28 cellular contexts compared by ENCODE assay signal in genomic region chr5:144638802-144639201, GRCh38.
"Had no signal": no experiment of that assay in that cellular context is flagged by ENCODE, and none has a peak within 500 bp of the region (broad histone marks: within the 10 kb centered on the region; RNA-seq: fewer than 3 reads in every experiment).

No MANE protein-coding gene starts in this region.

- H3K27ac ChIP-seq: dorsolateral prefrontal cortex, ovary, right lobe of liver, stomach, thyroid gland had no signal

- ATAC-seq: left colon; left ventricle myocardium superior; mucosa of descending colon; naive thymus-derived CD4-positive, alpha-beta T cell; right lobe of liver; stimulated activated effector memory CD8-positive, alpha-beta T cell treated with anti-CD3 and anti-CD28 coated beads, Interleukin-12 subunit alpha, Interleukin-12 subunit beta, amount 100 ng/mL, for 72 hours had no signal

- H3K4me1 Mint-ChIP-seq: immature natural killer cell; memory B cell; naive thymus-derived CD4-positive, alpha-beta T cell; stimulated activated effector memory CD8-positive, alpha-beta T cell treated with anti-CD3 and anti-CD28 coated beads, Interleukin-12 subunit alpha, Interleukin-12 subunit beta, amount 100 ng/mL, for 72 hours had no signal

- H3K9me3 ChIP-seq: ovary, right lobe of liver, thyroid gland had no signal

- H3K4me1 ChIP-seq: right lobe of liver, stomach, thyroid gland had no signal

- H3K27ac Mint-ChIP-seq: immature natural killer cell; memory B cell; mesothelial cell of epicardium; naive thymus-derived CD4-positive, alpha-beta T cell; stimulated activated effector memory CD8-positive, alpha-beta T cell treated with anti-CD3 and anti-CD28 coated beads, Interleukin-12 subunit alpha, Interleukin-12 subunit beta, amount 100 ng/mL, for 72 hours had no signal

- H3K36me3 ChIP-seq: ovary, right lobe of liver, stomach, thyroid gland had no signal

- H3K4me3 ChIP-seq: dorsolateral prefrontal cortex, lung, mucosa of descending colon, ovary, right lobe of liver, smooth muscle cell, stomach, thyroid gland had no signal

- DNase-seq: cerebellar nuclear complex; dorsolateral prefrontal cortex; effector CD4-positive, alpha-beta T cell; hypothalamus; immature natural killer cell; islet precursor cell; kidney glomerular epithelial cell; left colon; left ventricle myocardium superior; mucosa of descending colon; naive thymus-derived CD4-positive, alpha-beta T cell; occipital lobe; ovary; right lobe of liver; stimulated activated CD4-positive, alpha-beta T cell treated with anti-CD3 and anti-CD28 coated beads, Interleukin-12 subunit alpha, Interleukin-12 subunit beta, amount 100 ng/mL, for 4 hours; stimulated activated CD4-positive, alpha-beta T cell treated with anti-CD3 and anti-CD28 coated beads, Interleukin-1b, Interleukin-23, amount 100 ng/mL, for 48 hours; stimulated activated CD4-positive, alpha-beta T cell treated with anti-CD3 and anti-CD28 coated beads, Interleukin-4, amount 100 ng/mL, for 1 hour; stimulated activated naive CD4-positive, alpha-beta T cell treated with Interleukin-2 at 50 U/mL for 16 hours; stomach; thyroid gland; trophoblast cell had no signal

- H3K36me3 Mint-ChIP-seq: memory B cell; naive thymus-derived CD4-positive, alpha-beta T cell; stimulated activated effector memory CD8-positive, alpha-beta T cell treated with anti-CD3 and anti-CD28 coated beads, Interleukin-12 subunit alpha, Interleukin-12 subunit beta, amount 100 ng/mL, for 72 hours had no signal

- H3K4me3 Mint-ChIP-seq: immature natural killer cell; memory B cell; mesothelial cell of epicardium; naive thymus-derived CD4-positive, alpha-beta T cell; stimulated activated effector memory CD8-positive, alpha-beta T cell treated with anti-CD3 and anti-CD28 coated beads, Interleukin-12 subunit alpha, Interleukin-12 subunit beta, amount 100 ng/mL, for 72 hours had no signal

- FAIRE-seq: colon, frontal cortex had no signal

- H3K27me3 ChIP-seq: dorsolateral prefrontal cortex, ovary, right lobe of liver, stomach, thyroid gland had no signal

- H3K27me3 Mint-ChIP-seq: memory B cell; naive thymus-derived CD4-positive, alpha-beta T cell had no signal
